In the genomic region with DNA sequence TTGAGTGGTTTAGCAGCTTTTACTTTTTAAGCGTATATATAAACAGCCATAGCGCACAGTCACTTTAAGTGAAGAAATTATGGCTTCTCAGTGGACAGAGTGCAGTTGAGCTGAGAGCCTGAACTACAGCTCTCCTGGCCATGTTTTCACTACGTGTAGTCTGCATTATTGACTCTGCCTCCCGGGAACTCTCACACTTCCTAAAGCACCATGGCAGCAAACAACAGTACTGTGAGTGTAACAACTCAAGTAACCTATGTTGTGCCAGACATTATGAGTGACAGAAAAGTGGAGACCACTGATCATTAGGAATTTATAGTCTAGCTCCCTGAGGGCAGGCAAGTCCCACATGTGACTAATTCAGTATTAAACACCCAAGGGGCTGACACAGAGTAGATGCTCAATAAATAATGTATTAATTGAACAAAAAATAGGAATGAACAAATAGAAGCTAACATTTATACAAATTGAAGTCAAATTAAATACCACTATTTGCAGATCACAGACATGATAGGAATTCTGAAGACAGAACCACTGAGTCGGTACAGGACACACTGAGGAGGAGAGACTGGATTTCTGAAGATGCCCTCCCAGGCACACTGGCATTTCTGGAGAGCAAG, we compare ENCODE assay signal across 15 cellular contexts. TPM values are rescaled to one million over a fixed set of nuclear protein-coding genes. Genes with fewer than 3 reads are reported as not detected.
DNase-seq lines count a peak whose midpoint lies in the region; ATAC-seq and TF ChIP-seq lines count a peak whose summit lies in the region.
"Had no signal": no experiment of that assay in that cellular context is flagged by ENCODE, and none has a peak within 500 bp of the region (broad histone marks: within the 10 kb centered on the region; RNA-seq: fewer than 3 reads in every experiment).

No MANE protein-coding gene starts in this region.

- H3K79me1 ChIP-seq in mesendoderm (ENCODE audit: low read length) = peaks cover 3% of the 10 kb centered on the region

- peak overlapping the region; percentile 50; the same call in 1 of the 2 replicates for H3K4me2 ChIP-seq in GM23338
- H3K4me2 ChIP-seq in mesendoderm (ENCODE audit: low read length) = no peak overlapping the region

- DNase-seq in GM23338 (ENCODE audit: low spot score) (no peak), NCI-H510A treated with DMSO at 0.1 percent for 48 hours (lab: John Stamatoyannopoulos, UW) (peak; percentile 16), endothelial cell (ENCODE audit: low spot score) (no peak), dedifferentiated amniotic fluid mesenchymal stem cell (ENCODE audit: extremely low spot score) (no peak), mesendoderm (no peak), adrenal gland (no peak)
- no peak for DNase-seq in activated naive CD4-positive, alpha-beta T cell treated with anti-CD3 and anti-CD28 coated beads, Interleukin-2, amount 50 U/mL, for 16 hours
- DNase-seq: GF-D8, H7, Kasumi-1, NCI-H1105, NCI-H1694 had no signal

- no peak overlapping the region for H3K23ac ChIP-seq in mesendoderm (ENCODE audit: low read length)

- H4K5ac ChIP-seq in mesendoderm (ENCODE audit: low read length) = no peak overlapping the region

- no peaks in the 10 kb centered on the region for H3K9me3 Mint-ChIP-seq in GM23338
- H3K9me3 Mint-ChIP-seq in endothelial cell (ENCODE audit: unreplicated experiment) = no peaks in the 10 kb centered on the region
- H3K9me3 Mint-ChIP-seq in nephron = no peaks in the 10 kb centered on the region
- H3K9me3 Mint-ChIP-seq: IgD-negative memory B cell had no signal

- no peak overlapping the region for H2BK120ac ChIP-seq in mesendoderm (ENCODE audit: low read depth, low read length)

- H2AFZ ChIP-seq in GM23338 = no peak overlapping the region

- ATAC-seq in GM23338 = no peak

- no peak overlapping the region for H3K4me3 ChIP-seq in GM23338
- H3K4me3 ChIP-seq in mesendoderm (ENCODE audit: low read length) = no peak overlapping the region
- H3K4me3 ChIP-seq in adrenal gland = no peak overlapping the region

- H3K4me1 Mint-ChIP-seq in GM23338 (peaks cover 51% of the 10 kb centered on the region), endothelial cell (ENCODE audit: unreplicated experiment) (peaks cover 48% of the 10 kb centered on the region), nephron (peaks cover 50% of the 10 kb centered on the region)
- H3K4me1 Mint-ChIP-seq: CD14-positive monocyte, IgD-negative memory B cell had no signal

- peaks cover 56% of the 10 kb centered on the region for H3K4me1 ChIP-seq in GM23338 (ENCODE audit: insufficient read depth)
- peaks cover 2% of the 10 kb centered on the region for H3K4me1 ChIP-seq in mesendoderm (ENCODE audit: control insufficient read depth, low read depth, low read length)
- no peaks in the 10 kb centered on the region for H3K4me1 ChIP-seq in adrenal gland (replicated peaks in 1 of 2)

- H3F3A ChIP-seq in GM23338 (replicated peaks; ENCODE audit: low read depth) = no peaks in the 10 kb centered on the region

- H3K27ac Mint-ChIP-seq in GM23338 = no peak overlapping the region; the same call in 1 of the 2 replicates
- H3K27ac Mint-ChIP-seq in endothelial cell (ENCODE audit: unreplicated experiment) = peak overlapping the region; percentile 44
- H3K27ac Mint-ChIP-seq in nephron = peak overlapping the region in 2 of 3 experiments; percentile 6 to 70
- H3K27ac Mint-ChIP-seq: CD14-positive monocyte had no signal

- H4K20me1 ChIP-seq in GM23338 (replicated peaks; ENCODE audit: insufficient read depth) = 0 out of 2 replicates have a peak, but pooled peaks cover 4% of the 10 kb centered on the region

- H3K9me2 ChIP-seq in GM23338 (ENCODE audit: insufficient read depth) = no peaks in the 10 kb centered on the region

- H4K8ac ChIP-seq in mesendoderm (ENCODE audit: low read depth, low read length) = no peak overlapping the region

- H3K79me2 ChIP-seq in GM23338 (replicated peaks; ENCODE audit: insufficient read depth) (peaks cover 89% of the 10 kb centered on the region), mesendoderm (ENCODE audit: control insufficient read depth, insufficient read depth, low read length) (peaks cover 31% of the 10 kb centered on the region)

- no peak overlapping the region for H3K4me3 Mint-ChIP-seq in GM23338
- no peak overlapping the region for H3K4me3 Mint-ChIP-seq in endothelial cell (ENCODE audit: unreplicated experiment)
- H3K4me3 Mint-ChIP-seq in nephron = no peak overlapping the region
- H3K4me3 Mint-ChIP-seq: IgD-negative memory B cell had no signal

- no peak overlapping the region for H3K4ac ChIP-seq in mesendoderm (ENCODE audit: low read depth, low read length)

- no peak overlapping the region for H3K9ac ChIP-seq in mesendoderm (ENCODE audit: low read length)

- intact Hi-C loops in adrenal gland (cut with DNase I) = no loop called here

- no peak overlapping the region for H3K18ac ChIP-seq in mesendoderm (ENCODE audit: low read length)

- H3K36me3 ChIP-seq in GM23338 (ENCODE audit: insufficient read depth) (no peaks in the 10 kb centered on the region), mesendoderm (ENCODE audit: control insufficient read depth, insufficient read depth, low read length) (no peaks in the 10 kb centered on the region), adrenal gland (replicated peaks in 1 of 2) (no peaks in the 10 kb centered on the region)

- WGBS in mesendoderm (ENCODE audit: extremely low coverage, insufficient coverage, low lambda C conversion rate) = no CpG with 5 or more reads among the region's 5 CpGs
- WGBS in adrenal gland, 4 donors = 76 to 85% (median 82%) methylated on average over 5 of the region's 5 CpGs

- no peak for TF ChIP-seq POLR2A in adrenal gland (IDR thresholded peaks at IDR 0.05)

- no peak overlapping the region for H2AK5ac ChIP-seq in mesendoderm (ENCODE audit: low read length)

- no peaks in the 10 kb centered on the region for H3K9me3 ChIP-seq in adrenal gland (replicated peaks in 1 of 3)

- TF ChIP-seq CTCF in GM23338 (conservative IDR thresholded peaks at IDR 0.05; ENCODE audit: low read depth in 2 of 2) (no peak), endothelial cell (IDR thresholded peaks at IDR 0.05; ENCODE audit: unreplicated experiment) (no peak), nephron (IDR thresholded peaks at IDR 0.05; ENCODE audit: unreplicated experiment in 3 of 3) (no peak), adrenal gland (IDR thresholded peaks at IDR 0.05) (no peak)

- H3K27me3 Mint-ChIP-seq in GM23338 (ENCODE audit: insufficient read depth, low read depth, poor library complexity) = no peaks in the 10 kb centered on the region
- H3K27me3 Mint-ChIP-seq in endothelial cell (ENCODE audit: unreplicated experiment) = peaks cover 4% of the 10 kb centered on the region
- peaks cover 3% of the 10 kb centered on the region for H3K27me3 Mint-ChIP-seq in nephron (ENCODE audit: low read depth)

- H3K56ac ChIP-seq in mesendoderm (ENCODE audit: low read length) = no peak overlapping the region

- peak overlapping the region; percentile 22; the same call in 1 of the 2 replicates for H3K27ac ChIP-seq in GM23338 (ENCODE audit: low read depth)
- no peak overlapping the region for H3K27ac ChIP-seq in mesendoderm (ENCODE audit: low read depth, low read length)
- no peak overlapping the region for H3K27ac ChIP-seq in adrenal gland

- peaks cover 10% of the 10 kb centered on the region; the same call in 2 of the 3 replicates for H3K36me3 Mint-ChIP-seq in GM23338 (ENCODE audit: low read depth)
- peaks cover 53% of the 10 kb centered on the region for H3K36me3 Mint-ChIP-seq in endothelial cell (ENCODE audit: low read depth, unreplicated experiment)
- H3K36me3 Mint-ChIP-seq in nephron (ENCODE audit: low read depth) = peaks cover 41% of the 10 kb centered on the region
- H3K36me3 Mint-ChIP-seq: CD14-positive monocyte, IgD-negative memory B cell had no signal

- H2BK5ac ChIP-seq in mesendoderm (ENCODE audit: low read length) = no peak overlapping the region

- no peak overlapping the region for H2BK15ac ChIP-seq in mesendoderm (replicated peaks; ENCODE audit: low read depth)

- H3K27me3 ChIP-seq in GM23338 (ENCODE audit: insufficient read depth) = no peaks in the 10 kb centered on the region
- H3K27me3 ChIP-seq in mesendoderm (ENCODE audit: insufficient read depth, low read length, poor library complexity) = no peaks in the 10 kb centered on the region
- H3K27me3 ChIP-seq in adrenal gland = no peaks in the 10 kb centered on the region

TF ChIP-seq in GM23338, 12 proteins besides CTCF, POLR2A, EP300 and RAD21 (continues in another document):
- TF ChIP-seq ZNF331 (CRISPR knock-in tag; IDR thresholded peaks at IDR 0.05; ENCODE audit: low read depth) (no peak), EZH2 (IDR thresholded peaks at IDR 0.05; ENCODE audit: low read depth, unreplicated experiment) (no peak), STAT1 (IDR thresholded peaks at IDR 0.05; ENCODE audit: unreplicated experiment) (no peak), ETS1 (IDR thresholded peaks at IDR 0.05) (no peak)

RNA-seq across cellular contexts. Expression of gene EFNB2, which starts 19.7 kb away (rescaled TPM):
- total RNA-seq in GM23338 (2014; rRNA removed; shearing (Covaris generic)) = 8.3 and 10.9 TPM in 2 replicates
- polyA plus RNA-seq in GM23338 (2016; fragmentation: Nextera tagmentation; extraction: Ambion mirVana) = 5.5 and 5.7 TPM in 2 replicates
- 353 TPM for total RNA-seq in endothelial cell (ENCODE audit: unreplicated experiment)
- polyA plus RNA-seq in mesendoderm (2013, experiment 1 of 2) = 29.5 TPM
- 30.1 TPM for polyA plus RNA-seq in mesendoderm (2013, experiment 2 of 2)
- total RNA-seq in adrenal gland = 10 to 100 TPM; 10.4 to 21.4 (median 13.6) TPM
- polyA plus RNA-seq in adrenal gland = 1 to 10 TPM; 5.2 to 9.3 (median 6.6) TPM
- polyA plus RNA-seq: CD14-positive monocyte had no signal

RNA-seq across cellular contexts. Expression of gene ARGLU1, which starts 52.2 kb away (rescaled TPM):
- total RNA-seq in GM23338 (2014; rRNA removed; shearing (Covaris generic)) = 92.2 and 108 TPM in 2 replicates
- polyA plus RNA-seq in GM23338 (2016; fragmentation: Nextera tagmentation; extraction: Ambion mirVana) = 159 and 166 TPM in 2 replicates
- total RNA-seq in endothelial cell (ENCODE audit: unreplicated experiment) = 242 TPM
- polyA plus RNA-seq in mesendoderm (2013, experiment 1 of 2) = 93.9 TPM
- polyA plus RNA-seq in mesendoderm (2013, experiment 2 of 2) = 92.1 TPM
- 100 to 1,000 TPM in 1 of 8 donors, 10 to 100 TPM in 7; 19.1 to 123 (median 52.6) TPM for total RNA-seq in adrenal gland
- polyA plus RNA-seq in adrenal gland = 100 to 1,000 TPM in 1 of 3 donors, 10 to 100 TPM in 2; 48.9 to 130 (median 84.1) TPM

Comparison
In these comparisons a context has a peak if more than half of its experiments do, and no peak if none do; other contexts are left out.
1. RNA of gene EFNB2, which starts 19.7 kb away (total RNA-seq): 353 TPM in endothelial cell (single experiment); 10.4 to 21.4 TPM in adrenal gland and 8.3 to 10.9 TPM in GM23338; every median in the first group is over 10 times any median in the second.